In genomic region chr6:6969761-6970223, GRCh38 we compare ENCODE assay signal across 11 cellular contexts.
DNase-seq lines count a peak whose midpoint lies in the region; ATAC-seq, FAIRE-seq and TF ChIP-seq lines count a peak whose summit lies in the region.
"Had no signal": no experiment of that assay in that cellular context is flagged by ENCODE, and none has a peak within 500 bp of the region (broad histone marks: within the 10 kb centered on the region; RNA-seq: fewer than 3 reads in every experiment).

No MANE protein-coding gene starts in this region.

- H3K9ac ChIP-seq in mucosa of stomach (ENCODE audit: low read length): peak overlapping the region; percentile 6

- FAIRE-seq in H54 (lab: Jason Lieb, UNC): no peak

- DNase-seq in Daoy (ENCODE audit: low read depth): peak; percentile 56
- DNase-seq in NCI-H2171 (lab: John Stamatoyannopoulos, UW): peak; percentile 5
- peak; percentile 93 for DNase-seq in epithelial cell of esophagus (ENCODE audit: low read depth)
- DNase-seq in hypothalamus (lab: John Stamatoyannopoulos, UW): no peak
- DNase-seq in aorta: no peak
- DNase-seq in H54 (ENCODE audit: insufficient read length, low spot score): no peak
- DNase-seq: activated CD8-positive, alpha-beta T cell treated with anti-CD3 and anti-CD28 coated beads for 36 hours; naive thymus-derived CD8-positive, alpha-beta T cell had no signal

- 76 to 79% methylated on average over 9 to 10 of the region's 10 CpGs for WGBS in aorta, 2 donors

- intact Hi-C loops in aorta (cut with DNase I): no loop called here

- H3K27me3 ChIP-seq in mucosa of stomach (ENCODE audit: control insufficient read depth, insufficient read depth, low read length): no peaks in the 10 kb centered on the region
- H3K27me3 ChIP-seq in aorta (ENCODE audit: control insufficient read depth in 1 of 2, insufficient read depth in 2 of 2, low read length in 1 of 2): no peaks in the 10 kb centered on the region

- TF ChIP-seq POLR2A in H54 (IDR thresholded peaks at IDR 0.05; ENCODE audit: low read depth, low read length): no peak

- H3K4me1 ChIP-seq in mucosa of stomach (ENCODE audit: control insufficient read depth, insufficient read depth, low read length) (peaks cover 44% of the 10 kb centered on the region), aorta (ENCODE audit: control insufficient read depth in 1 of 2, insufficient read depth in 2 of 2, low read length in 2 of 2) (no peaks in the 10 kb centered on the region)

- H3K27ac ChIP-seq in aorta (ENCODE audit: low read depth in 1 of 2, low read length in 2 of 2): no peak overlapping the region

- TF ChIP-seq CTCF in epithelial cell of esophagus (IDR thresholded peaks at IDR 0.05; ENCODE audit: insufficient read depth, low read depth, low read length, missing control alignments): no peak

- H3K4me3 ChIP-seq in epithelial cell of esophagus (ENCODE audit: low read length) (no peak overlapping the region), mucosa of stomach (ENCODE audit: low read length) (no peak overlapping the region), aorta (ENCODE audit: low read length in 2 of 2) (no peak overlapping the region)

- H3K9me3 ChIP-seq in mucosa of stomach (ENCODE audit: control insufficient read depth, low read length) (no peaks in the 10 kb centered on the region), aorta (ENCODE audit: control insufficient read depth, low read length) (no peaks in the 10 kb centered on the region)

- H3K36me3 ChIP-seq in mucosa of stomach (ENCODE audit: control insufficient read depth, insufficient read depth, low read length) (no peaks in the 10 kb centered on the region), aorta (ENCODE audit: control insufficient read depth in 1 of 2, insufficient read depth in 2 of 2, low read length in 1 of 2) (no peaks in the 10 kb centered on the region)

- ATAC-seq in HG02759 (IDR thresholded peaks at IDR 0.05; ENCODE audit: unreplicated experiment): no peak
- ATAC-seq in aorta (ENCODE audit: low FRiP score): no peak
- ATAC-seq: activated CD8-positive, alpha-beta T cell treated with anti-CD3 and anti-CD28 coated beads for 36 hours; naive thymus-derived CD8-positive, alpha-beta T cell; stimulated activated memory B cell treated with anti-CD40 and anti-IgM and Interleukin-4, amounts not matched to agents 10 μg/mL and 1 μg/mL and 100 μg/mL, for 72 hours had no signal

Comparison
In these comparisons a context has a peak if more than half of its experiments do, and no peak if none do; other contexts are left out.
1. DNase-seq: peak in Daoy (single experiment), NCI-H2171 (single experiment) and epithelial cell of esophagus (single experiment); none in hypothalamus (0 of 51), aorta (0 of 2) and H54 (single experiment).